Comparison of ENCODE assay signal across 1 cellular context in genomic region chr5:2282034-2282690, GRCh38.
TF ChIP-seq lines count a peak whose summit lies in the region.

No MANE protein-coding gene starts in this region.

TF ChIP-seq in H1, 55 proteins besides CTCF, POLR2A, EP300 and RAD21 (continued from another document):
- TF ChIP-seq JUND (IDR thresholded peaks at IDR 0.05; ENCODE audit: low read length), result no peak
- TF ChIP-seq BCL11A (IDR thresholded peaks at IDR 0.05; ENCODE audit: low read depth in 2 of 2, low read length in 2 of 2), result no peak
- no peak for TF ChIP-seq YY1 (IDR thresholded peaks at IDR 0.05; ENCODE audit: low read depth, low read length)
